7 cellular contexts compared by ENCODE assay signal in genomic region chr13:112968910-112969691, GRCh38. TPM values are rescaled to one million over a fixed set of nuclear protein-coding genes. Genes with fewer than 3 reads are reported as not detected.
DNase-seq lines count a peak whose midpoint lies in the region; ATAC-seq lines count a peak whose summit lies in the region.

TSS of gene MCF2L (plus strand) at chr13:112969214. CDS start at chr13:112969380, 166 bp downstream.

- peaks cover 6% of the 10 kb centered on the region for H3K36me3 Mint-ChIP-seq in activated T-cell treated with anti-CD3 and anti-CD28 coated beads, Interleukin-2, amount 50 U/mL, for 24 hours (ENCODE audit: low read depth)
- H3K36me3 Mint-ChIP-seq in naive thymus-derived CD8-positive, alpha-beta T cell, result peaks cover 0 to 4% (median 2%) of the 10 kb centered on the region in 3 donors
- H3K36me3 Mint-ChIP-seq in stimulated activated naive B cell treated with anti-CD40 and anti-IgM and Interleukin-4, amounts not matched to agents 10 μg/mL and 1 μg/mL and 100 μg/mL, for 72 hours, result peaks cover 0 to 9% of the 10 kb centered on the region in 2 donors

- ATAC-seq in GM21360 (IDR thresholded peaks at IDR 0.05; ENCODE audit: unreplicated experiment) (peak; percentile 57), GM21717 (IDR thresholded peaks at IDR 0.05; ENCODE audit: unreplicated experiment) (no peak)
- peak; percentile 80 to 84 for ATAC-seq in naive thymus-derived CD8-positive, alpha-beta T cell
- peak; percentile 74 to 75 for ATAC-seq in stimulated activated naive B cell treated with anti-CD40 and anti-IgM and Interleukin-4, amounts not matched to agents 10 μg/mL and 1 μg/mL and 100 μg/mL, for 72 hours (replicated peaks)

- H3K4me1 Mint-ChIP-seq in activated T-cell treated with anti-CD3 and anti-CD28 coated beads, Interleukin-2, amount 50 U/mL, for 24 hours (ENCODE audit: low read depth), result peaks cover 21% of the 10 kb centered on the region
- H3K4me1 Mint-ChIP-seq in naive thymus-derived CD8-positive, alpha-beta T cell, result peaks cover 26 to 66% (median 40%) of the 10 kb centered on the region in 4 donors
- H3K4me1 Mint-ChIP-seq in stimulated activated naive B cell treated with anti-CD40 and anti-IgM and Interleukin-4, amounts not matched to agents 10 μg/mL and 1 μg/mL and 100 μg/mL, for 72 hours, result peaks cover 10 to 17% of the 10 kb centered on the region in 2 donors

- DNase-seq in NCI-H526 treated with DMSO at 0.1 percent for 48 hours (lab: John Stamatoyannopoulos, UW), result peak; percentile 76
- peak; percentile 78 for DNase-seq in activated T-cell treated with anti-CD3 and anti-CD28 coated beads, Interleukin-2, amount 50 U/mL, for 24 hours
- DNase-seq in fibroblast of peridontal ligament (ENCODE audit: extremely low read depth), result peak; percentile 31
- DNase-seq in naive thymus-derived CD8-positive, alpha-beta T cell, result peak; percentile 59 to 87 (median 73)
- DNase-seq in stimulated activated naive B cell treated with anti-CD40 and anti-IgM and Interleukin-4, amounts not matched to agents 10 μg/mL and 1 μg/mL and 100 μg/mL, for 72 hours, result peak; percentile 32

- peak within 1 kb of the TSS; percentile 86 for H3K27ac Mint-ChIP-seq in activated T-cell treated with anti-CD3 and anti-CD28 coated beads, Interleukin-2, amount 50 U/mL, for 24 hours
- peak within 1 kb of the TSS; percentile 91 to 98 (median 94) for H3K27ac Mint-ChIP-seq in naive thymus-derived CD8-positive, alpha-beta T cell
- peak within 1 kb of the TSS; percentile 71 for H3K27ac Mint-ChIP-seq in stimulated activated naive B cell treated with anti-CD40 and anti-IgM and Interleukin-4, amounts not matched to agents 10 μg/mL and 1 μg/mL and 100 μg/mL, for 72 hours

- no peaks in the 10 kb centered on the region for H3K27me3 Mint-ChIP-seq in activated T-cell treated with anti-CD3 and anti-CD28 coated beads, Interleukin-2, amount 50 U/mL, for 24 hours
- H3K27me3 Mint-ChIP-seq in naive thymus-derived CD8-positive, alpha-beta T cell, result peaks cover 0 to 16% (median 0%) of the 10 kb centered on the region in 5 donors
- peaks cover 37 to 40% of the 10 kb centered on the region in 2 donors for H3K27me3 Mint-ChIP-seq in stimulated activated naive B cell treated with anti-CD40 and anti-IgM and Interleukin-4, amounts not matched to agents 10 μg/mL and 1 μg/mL and 100 μg/mL, for 72 hours

- POLR2A ChIA-PET in naive thymus-derived CD8-positive, alpha-beta T cell (lab: Charles Lee), result interaction anchor here (0.5 to 1.1 kb wide), 3 partner anchors 24 to 436 kb away, joined by 4 to 8 read pairs (median 4); partner anchors contain the start of genes CUL4A and PCID2

- no peaks in the 10 kb centered on the region for H3K9me3 Mint-ChIP-seq in activated T-cell treated with anti-CD3 and anti-CD28 coated beads, Interleukin-2, amount 50 U/mL, for 24 hours
- peaks cover 0 to 10% (median 0%) of the 10 kb centered on the region in 9 donors for H3K9me3 Mint-ChIP-seq in naive thymus-derived CD8-positive, alpha-beta T cell
- H3K9me3 Mint-ChIP-seq in stimulated activated naive B cell treated with anti-CD40 and anti-IgM and Interleukin-4, amounts not matched to agents 10 μg/mL and 1 μg/mL and 100 μg/mL, for 72 hours, result peaks cover 5% of the 10 kb centered on the region in 2 donors

- H3K4me3 Mint-ChIP-seq in activated T-cell treated with anti-CD3 and anti-CD28 coated beads, Interleukin-2, amount 50 U/mL, for 24 hours, result peak within 1 kb of the TSS; percentile 85
- H3K4me3 Mint-ChIP-seq in naive thymus-derived CD8-positive, alpha-beta T cell, result peak within 1 kb of the TSS; percentile 89 to 99 (median 94)
- peak within 1 kb of the TSS; percentile 88 for H3K4me3 Mint-ChIP-seq in stimulated activated naive B cell treated with anti-CD40 and anti-IgM and Interleukin-4, amounts not matched to agents 10 μg/mL and 1 μg/mL and 100 μg/mL, for 72 hours

RNA-seq across cellular contexts. Expression of gene MCF2L, which starts in this region (rescaled TPM):
- total RNA-seq in naive thymus-derived CD8-positive, alpha-beta T cell, result 10 to 100 TPM; 26.2 to 30.3 TPM
- polyA plus RNA-seq in naive thymus-derived CD8-positive, alpha-beta T cell, result 1 to 10 TPM in 2 of 3 donors, under 1 TPM in 1; 0.81 to 4.4 (median 2.4) TPM
